1 cellular context compared by ENCODE assay signal in the genomic region with DNA sequence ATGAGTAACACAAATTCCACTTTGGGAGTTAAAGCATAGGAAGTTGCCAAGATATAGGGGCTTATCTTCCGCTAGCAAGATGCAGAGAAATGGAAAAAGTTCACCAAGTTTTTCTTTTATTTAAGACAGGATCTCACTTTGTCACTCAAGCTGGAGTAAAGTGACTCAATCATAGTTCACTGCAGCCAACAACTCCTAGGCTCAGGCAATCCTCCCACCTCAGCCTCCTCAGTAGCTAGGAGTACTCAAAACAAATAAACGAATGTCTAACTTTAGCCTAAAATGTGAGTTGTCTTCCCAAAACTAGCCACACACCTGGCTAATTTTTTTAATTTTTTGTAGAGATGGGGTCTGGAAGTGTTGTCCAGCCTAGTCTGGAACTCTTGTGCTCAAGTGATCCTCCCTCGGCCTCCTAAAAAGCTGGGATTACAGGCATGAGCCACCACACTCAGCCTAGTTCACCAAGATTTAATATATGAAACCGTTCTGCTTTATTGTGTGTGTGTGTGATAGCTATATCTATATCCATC.
TF ChIP-seq lines count a peak whose summit lies in the region.

No MANE protein-coding gene starts in this region.

TF ChIP-seq in IMR-90, 13 proteins besides CTCF, POLR2A, EP300 and RAD21:
- TF ChIP-seq ELK1 (IDR thresholded peaks at IDR 0.05; ENCODE audit: borderline replicate concordance, low read depth, low read length), result no peak
- no peak for TF ChIP-seq RCOR1 (IDR thresholded peaks at IDR 0.05; ENCODE audit: insufficient replicate concordance, low read length)
- TF ChIP-seq CHD1 (IDR thresholded peaks at IDR 0.05; ENCODE audit: low read depth, low read length), result peak; percentile 54; the same call in 1 of the 2 replicates
